ENCODE assay signal across 3 cellular contexts in genomic region chr3:132286035-132286434, GRCh38.
A peak's percentile ranks its signal among the peaks of the same experiment; 100 is the strongest.
TF ChIP-seq lines count a peak whose summit lies in the region.

No MANE protein-coding gene starts in this region.

TF ChIP-seq in SK-N-SH treated with all-trans-retinoic acid at 6 μM for 48 hours, 23 proteins besides CTCF, POLR2A, EP300 and RAD21:
- TF ChIP-seq ZNF70 (CRISPR knock-in tag; IDR thresholded peaks at IDR 0.05), result no peak
- TF ChIP-seq, protein P1, sequence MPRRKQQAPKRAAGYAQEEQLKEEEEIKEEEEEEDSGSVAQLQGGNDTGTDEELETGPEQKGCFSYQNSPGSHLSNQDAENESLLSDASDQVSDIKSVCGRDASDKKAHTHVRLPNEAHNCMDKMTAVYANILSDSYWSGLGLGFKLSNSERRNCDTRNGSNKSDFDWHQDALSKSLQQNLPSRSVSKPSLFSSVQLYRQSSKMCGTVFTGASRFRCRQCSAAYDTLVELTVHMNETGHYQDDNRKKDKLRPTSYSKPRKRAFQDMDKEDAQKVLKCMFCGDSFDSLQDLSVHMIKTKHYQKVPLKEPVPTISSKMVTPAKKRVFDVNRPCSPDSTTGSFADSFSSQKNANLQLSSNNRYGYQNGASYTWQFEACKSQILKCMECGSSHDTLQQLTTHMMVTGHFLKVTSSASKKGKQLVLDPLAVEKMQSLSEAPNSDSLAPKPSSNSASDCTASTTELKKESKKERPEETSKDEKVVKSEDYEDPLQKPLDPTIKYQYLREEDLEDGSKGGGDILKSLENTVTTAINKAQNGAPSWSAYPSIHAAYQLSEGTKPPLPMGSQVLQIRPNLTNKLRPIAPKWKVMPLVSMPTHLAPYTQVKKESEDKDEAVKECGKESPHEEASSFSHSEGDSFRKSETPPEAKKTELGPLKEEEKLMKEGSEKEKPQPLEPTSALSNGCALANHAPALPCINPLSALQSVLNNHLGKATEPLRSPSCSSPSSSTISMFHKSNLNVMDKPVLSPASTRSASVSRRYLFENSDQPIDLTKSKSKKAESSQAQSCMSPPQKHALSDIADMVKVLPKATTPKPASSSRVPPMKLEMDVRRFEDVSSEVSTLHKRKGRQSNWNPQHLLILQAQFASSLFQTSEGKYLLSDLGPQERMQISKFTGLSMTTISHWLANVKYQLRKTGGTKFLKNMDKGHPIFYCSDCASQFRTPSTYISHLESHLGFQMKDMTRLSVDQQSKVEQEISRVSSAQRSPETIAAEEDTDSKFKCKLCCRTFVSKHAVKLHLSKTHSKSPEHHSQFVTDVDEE (CRISPR knock-in tag; IDR thresholded peaks at IDR 0.05), result no peak
- TF ChIP-seq ZFP3 (CRISPR knock-in tag; IDR thresholded peaks at IDR 0.05), result 0 out of 2 replicates have a peak, but pooled peaks have one; percentile 41
- TF ChIP-seq ZNF8 (CRISPR knock-in tag; IDR thresholded peaks at IDR 0.05), result no peak
- TF ChIP-seq PATZ1 (CRISPR knock-in tag; IDR thresholded peaks at IDR 0.05; ENCODE audit: borderline replicate concordance), result no peak

TF ChIP-seq in SK-N-SH, 30 proteins besides CTCF, POLR2A, EP300 and RAD21:
- TF ChIP-seq GABPA (IDR thresholded peaks at IDR 0.05; ENCODE audit: low read depth), result no peak
- no peak for TF ChIP-seq TAF1 (IDR thresholded peaks at IDR 0.05; ENCODE audit: borderline replicate concordance, low read depth, low read length)
- no peak for TF ChIP-seq FOSL2 (IDR thresholded peaks at IDR 0.05; ENCODE audit: borderline replicate concordance, low read depth)
- TF ChIP-seq TEAD4 (IDR thresholded peaks at IDR 0.05; ENCODE audit: borderline replicate concordance, insufficient read depth), result no peak
- no peak for TF ChIP-seq FOXJ3 (CRISPR knock-in tag; IDR thresholded peaks at IDR 0.05)
- TF ChIP-seq CHD2 (IDR thresholded peaks at IDR 0.05; ENCODE audit: low read length, partially characterized antibody), result no peak
- TF ChIP-seq ELF1 (IDR thresholded peaks at IDR 0.05), result no peak
- no peak for TF ChIP-seq RCOR1 (IDR thresholded peaks at IDR 0.05; ENCODE audit: low read length)
- no peak for TF ChIP-seq RXRA (IDR thresholded peaks at IDR 0.05; ENCODE audit: borderline replicate concordance, low read depth)
- TF ChIP-seq PBX3 (IDR thresholded peaks at IDR 0.05), result no peak
- TF ChIP-seq NFIC (IDR thresholded peaks at IDR 0.05; ENCODE audit: borderline replicate concordance), result no peak
- TF ChIP-seq, protein P2, sequence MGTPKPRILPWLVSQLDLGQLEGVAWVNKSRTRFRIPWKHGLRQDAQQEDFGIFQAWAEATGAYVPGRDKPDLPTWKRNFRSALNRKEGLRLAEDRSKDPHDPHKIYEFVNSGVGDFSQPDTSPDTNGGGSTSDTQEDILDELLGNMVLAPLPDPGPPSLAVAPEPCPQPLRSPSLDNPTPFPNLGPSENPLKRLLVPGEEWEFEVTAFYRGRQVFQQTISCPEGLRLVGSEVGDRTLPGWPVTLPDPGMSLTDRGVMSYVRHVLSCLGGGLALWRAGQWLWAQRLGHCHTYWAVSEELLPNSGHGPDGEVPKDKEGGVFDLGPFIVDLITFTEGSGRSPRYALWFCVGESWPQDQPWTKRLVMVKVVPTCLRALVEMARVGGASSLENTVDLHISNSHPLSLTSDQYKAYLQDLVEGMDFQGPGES (IDR thresholded peaks at IDR 0.05; ENCODE audit: low read depth, low read length), result no peak
- no peak for TF ChIP-seq RFX5 (IDR thresholded peaks at IDR 0.05; ENCODE audit: low read length)
- TF ChIP-seq TCF12 (IDR thresholded peaks at IDR 0.05), result no peak
- TF ChIP-seq, protein P3, sequence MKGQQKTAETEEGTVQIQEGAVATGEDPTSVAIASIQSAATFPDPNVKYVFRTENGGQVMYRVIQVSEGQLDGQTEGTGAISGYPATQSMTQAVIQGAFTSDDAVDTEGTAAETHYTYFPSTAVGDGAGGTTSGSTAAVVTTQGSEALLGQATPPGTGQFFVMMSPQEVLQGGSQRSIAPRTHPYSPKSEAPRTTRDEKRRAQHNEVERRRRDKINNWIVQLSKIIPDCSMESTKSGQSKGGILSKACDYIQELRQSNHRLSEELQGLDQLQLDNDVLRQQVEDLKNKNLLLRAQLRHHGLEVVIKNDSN (IDR thresholded peaks at IDR 0.05; ENCODE audit: borderline replicate concordance, low read depth), result no peak
- no peak for TF ChIP-seq YY1 (IDR thresholded peaks at IDR 0.05; ENCODE audit: low read depth)
- no peak for TF ChIP-seq MXI1 (IDR thresholded peaks at IDR 0.05; ENCODE audit: low read depth, low read length)
- no peak for TF ChIP-seq GATA2 (CRISPR knock-in tag; IDR thresholded peaks at IDR 0.05)
- no peak for TF ChIP-seq FOXM1 (IDR thresholded peaks at IDR 0.05; ENCODE audit: low read depth)

TF ChIP-seq in H1, 55 proteins besides CTCF, POLR2A, EP300 and RAD21:
- TF ChIP-seq RBBP5 (IDR thresholded peaks at IDR 0.05; ENCODE audit: borderline replicate concordance, low read depth, low read length) (no peak), SP2 (IDR thresholded peaks at IDR 0.05; ENCODE audit: low read length) (no peak), SP1 (IDR thresholded peaks at IDR 0.05; ENCODE audit: low read depth, low read length) (no peak), RFX5 (IDR thresholded peaks at IDR 0.05; ENCODE audit: borderline replicate concordance, low read depth, low read length) (no peak), USF2 (IDR thresholded peaks at IDR 0.05; ENCODE audit: low read length) (no peak), CREB1 (IDR thresholded peaks at IDR 0.05) (no peak), YY1 (IDR thresholded peaks at IDR 0.05; ENCODE audit: low read depth, low read length) (no peak), CBX8 (IDR thresholded peaks at IDR 0.05; ENCODE audit: borderline replicate concordance, low read depth, low read length) (no peak), CBX5 (IDR thresholded peaks at IDR 0.05; ENCODE audit: low read depth, low read length) (no peak), RNF2 (IDR thresholded peaks at IDR 0.05; ENCODE audit: borderline replicate concordance, low read depth, low read length, missing control alignments, poor library complexity, severe bottlenecking) (no peak), POLR2AphosphoS5 (IDR thresholded peaks at IDR 0.05; ENCODE audit: low read depth, low read length) (no peak), RXRA (IDR thresholded peaks at IDR 0.05; ENCODE audit: insufficient read depth, low read depth, low read length) (no peak), BCL11A (IDR thresholded peaks at IDR 0.05; ENCODE audit: low read depth in 2 of 2, low read length in 2 of 2) (no peak), TBP (IDR thresholded peaks at IDR 0.05; ENCODE audit: low read depth, low read length) (no peak), PHF8 (conservative IDR thresholded peaks at IDR 0.05; ENCODE audit: low read depth, low read length) (no peak), NANOG (IDR thresholded peaks at IDR 0.05; ENCODE audit: insufficient read depth, low read depth, low read length, poor library complexity, severe bottlenecking) (no peak)
- TF ChIP-seq, protein P4, sequence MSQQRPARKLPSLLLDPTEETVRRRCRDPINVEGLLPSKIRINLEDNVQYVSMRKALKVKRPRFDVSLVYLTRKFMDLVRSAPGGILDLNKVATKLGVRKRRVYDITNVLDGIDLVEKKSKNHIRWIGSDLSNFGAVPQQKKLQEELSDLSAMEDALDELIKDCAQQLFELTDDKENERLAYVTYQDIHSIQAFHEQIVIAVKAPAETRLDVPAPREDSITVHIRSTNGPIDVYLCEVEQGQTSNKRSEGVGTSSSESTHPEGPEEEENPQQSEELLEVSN (IDR thresholded peaks at IDR 0.05), result no peak
